24 cellular contexts compared by ENCODE assay signal in genomic region chr17:74465378-74466110, GRCh38. TPM values are rescaled to one million over a fixed set of nuclear protein-coding genes. Genes with fewer than 3 reads are reported as not detected.
DNase-seq lines count a peak whose midpoint lies in the region; ATAC-seq, FAIRE-seq and TF ChIP-seq lines count a peak whose summit lies in the region.
"Had no signal": no experiment of that assay in that cellular context is flagged by ENCODE, and none has a peak within 500 bp of the region (broad histone marks: within the 10 kb centered on the region; RNA-seq: fewer than 3 reads in every experiment).

No MANE protein-coding gene starts in this region.

- H3K79me2 ChIP-seq in K562 (ENCODE audit: control insufficient read depth, insufficient read depth, low read length): no peaks in the 10 kb centered on the region

- H3K36me3 ChIP-seq in K562 (ENCODE audit: control insufficient read depth, insufficient read depth, low read length): no peaks in the 10 kb centered on the region
- no peaks in the 10 kb centered on the region for H3K36me3 ChIP-seq in mucosa of rectum (ENCODE audit: control insufficient read depth in 2 of 2, insufficient read depth in 2 of 2, low read length in 2 of 2)
- H3K36me3 ChIP-seq: adrenal gland, cardiac muscle cell, esophagus muscularis mucosa had no signal

- in situ Hi-C loops in K562 (cut with MboI): no loop called here

- no peak for TF ChIP-seq POLR2A in K562 (conservative IDR thresholded peaks at IDR 0.05)

- H3K9me3 ChIP-seq in K562 (replicated peaks; ENCODE audit: control insufficient read depth, insufficient read depth, low read depth, low read length) (no peaks in the 10 kb centered on the region; the same call in 1 of the 2 replicates), mucosa of rectum (ENCODE audit: control insufficient read depth in 2 of 2, low read length in 2 of 2) (no peaks in the 10 kb centered on the region)
- H3K9me3 ChIP-seq: adrenal gland, esophagus muscularis mucosa, testis had no signal

- no peak overlapping the region for H3K9ac ChIP-seq in K562 (ENCODE audit: insufficient read depth in 1 of 2, low read depth in 2 of 2, low read length in 2 of 2)
- H3K9ac ChIP-seq in mucosa of rectum (ENCODE audit: low read depth in 1 of 2, low read length in 2 of 2): no peak overlapping the region

- intact Hi-C loops in K562 (cut with micrococcal nuclease): no loop called here

- TF ChIP-seq RAD21 in K562 (CRISPR knock-in tag; conservative IDR thresholded peaks at IDR 0.05 in 1 of 2, IDR thresholded peaks at IDR 0.05 in 1 of 2): no peak

- no peaks in the 10 kb centered on the region for H3K9me1 ChIP-seq in K562 (ENCODE audit: control insufficient read depth, insufficient read depth, low read length)

- peaks cover 25 to 27% of the 10 kb centered on the region in 2 experiments for H3K4me1 ChIP-seq in K562 (replicated peaks in 1 of 2; ENCODE audit: control insufficient read depth in 2 of 2, insufficient read depth in 2 of 2, low read length in 2 of 2)
- peaks cover 8 to 11% of the 10 kb centered on the region in 2 donors for H3K4me1 ChIP-seq in mucosa of rectum (ENCODE audit: control insufficient read depth in 2 of 2, insufficient read depth in 2 of 2, low read length in 2 of 2)
- H3K4me1 ChIP-seq: adrenal gland had no signal

- H2AFZ ChIP-seq in K562 (ENCODE audit: low read depth, low read length): peak overlapping the region; percentile 83; the same call in 1 of the 2 replicates
- H2AFZ ChIP-seq: PC-9 had no signal

- TF ChIP-seq EP300 in K562 (IDR thresholded peaks at IDR 0.05; ENCODE audit: low read length): no peak

- no peak overlapping the region for H3K4me3 Mint-ChIP-seq in stimulated activated naive CD8-positive, alpha-beta T cell treated with anti-CD3 and anti-CD28 coated beads, Interleukin-15, amount 100 ng/mL, for 72 hours
- H3K4me3 Mint-ChIP-seq: CD4-positive, CD25-positive, alpha-beta regulatory T cell; natural killer cell treated with Interleukin-12 subunit alpha and Interleukin-12 subunit beta and Interleukin-15 and Interleukin-18, amount 100 ng/mL, for 72 hours had no signal

- POLR2A ChIA-PET in K562 (lab: Yijun Ruan, JAX): no interaction called here

- TF ChIP-seq CTCF in K562 (IDR thresholded peaks at IDR 0.05 in 2 of 3, conservative IDR thresholded peaks at IDR 0.05 in 1 of 3; ENCODE audit: insufficient read depth in 2 of 3, low read depth in 1 of 3, low read length in 3 of 3): no peak

- no peak overlapping the region for H3K4me2 ChIP-seq in K562 (ENCODE audit: insufficient read depth, low read length)
- H3K4me2 ChIP-seq: PC-9 had no signal

- ATAC-seq in stimulated activated naive CD8-positive, alpha-beta T cell treated with anti-CD3 and anti-CD28 coated beads, Interleukin-15, Interleukin-2, amounts not matched to agents 100 U/mL and 50 U/mL, for 24 hours: no peak
- no peak for ATAC-seq in stimulated activated naive CD8-positive, alpha-beta T cell treated with anti-CD3 and anti-CD28 coated beads, Interleukin-15, amount 100 ng/mL, for 72 hours
- ATAC-seq in K562 (no peak), GM21447 (IDR thresholded peaks at IDR 0.05; ENCODE audit: unreplicated experiment) (no peak), HG03135 (IDR thresholded peaks at IDR 0.05; ENCODE audit: unreplicated experiment) (no peak)
- ATAC-seq: natural killer cell treated with Interleukin-12 subunit alpha and Interleukin-12 subunit beta and Interleukin-15 and Interleukin-18, amount 100 ng/mL, for 72 hours had no signal

- no peak overlapping the region for H3K4me3 ChIP-seq in K562
- H3K4me3 ChIP-seq in mucosa of rectum (ENCODE audit: low read length in 2 of 2): peak overlapping the region in 1 of 2 donors; percentile 71
- H3K4me3 ChIP-seq: cardiac muscle cell, PC-9, testis had no signal

- 68% methylated on average over 7 of the region's 8 CpGs for WGBS in K562 (ENCODE audit: insufficient coverage, low coverage, missing lambda C conversion rate)

- H3K27ac Mint-ChIP-seq in stimulated activated naive CD8-positive, alpha-beta T cell treated with anti-CD3 and anti-CD28 coated beads, Interleukin-15, amount 100 ng/mL, for 72 hours: no peak overlapping the region
- H3K27ac Mint-ChIP-seq: CD4-positive, CD25-positive, alpha-beta regulatory T cell; natural killer cell treated with Interleukin-12 subunit alpha and Interleukin-12 subunit beta and Interleukin-15 and Interleukin-18, amount 100 ng/mL, for 72 hours; progenitor cell of endocrine pancreas had no signal

- no peaks in the 10 kb centered on the region for H3K9me3 Mint-ChIP-seq in stimulated activated naive CD8-positive, alpha-beta T cell treated with anti-CD3 and anti-CD28 coated beads, Interleukin-15, amount 100 ng/mL, for 72 hours
- H3K9me3 Mint-ChIP-seq: natural killer cell treated with Interleukin-12 subunit alpha and Interleukin-12 subunit beta and Interleukin-15 and Interleukin-18, amount 100 ng/mL, for 72 hours had no signal

- peak; percentile 26 for DNase-seq in stimulated activated naive CD8-positive, alpha-beta T cell treated with anti-CD3 and anti-CD28 coated beads, Interleukin-15, Interleukin-2, amounts not matched to agents 100 U/mL and 50 U/mL, for 24 hours
- no peak for DNase-seq in stimulated activated naive CD8-positive, alpha-beta T cell treated with anti-CD3 and anti-CD28 coated beads, Interleukin-15, amount 100 ng/mL, for 72 hours
- DNase-seq in K562 (ENCODE audit: extremely low read depth in 1 of 4, low spot score in 3 of 4): no peak
- DNase-seq in activated CD8-positive, alpha-beta memory T cell treated with anti-CD3 and anti-CD28 coated beads for 24 hours: no peak
- DNase-seq in amniotic stem cell (lab: John Stamatoyannopoulos, UW): no peak
- DNase-seq: CD4-positive, CD25-positive, alpha-beta regulatory T cell; effector CD4-positive, alpha-beta T cell; NCI-H1436; NCI-H748 treated with DMSO at 0.1 percent for 48 hours; PC-9; small intestine; stimulated activated CD4-positive, alpha-beta T cell treated with anti-CD3 and anti-CD28 coated beads, Interleukin-4, amount 100 ng/mL, for 4 hours had no signal

- no peaks in the 10 kb centered on the region for H3K27me3 Mint-ChIP-seq in stimulated activated naive CD8-positive, alpha-beta T cell treated with anti-CD3 and anti-CD28 coated beads, Interleukin-15, amount 100 ng/mL, for 72 hours
- H3K27me3 Mint-ChIP-seq: natural killer cell treated with Interleukin-12 subunit alpha and Interleukin-12 subunit beta and Interleukin-15 and Interleukin-18, amount 100 ng/mL, for 72 hours; progenitor cell of endocrine pancreas had no signal

- no TSS peak for BruUV-seq in K562 (replicated peaks; lab: Mats Ljungman, UMichigan)

- FAIRE-seq in K562 (lab: Jason Lieb, UNC): peak; percentile 72
- FAIRE-seq: small intestine had no signal

- H3K27me3 ChIP-seq in K562 (ENCODE audit: control insufficient read depth in 2 of 2, insufficient read depth in 2 of 2, low read length in 2 of 2) (no peaks in the 10 kb centered on the region), mucosa of rectum (ENCODE audit: control insufficient read depth in 2 of 2, insufficient read depth in 2 of 2, low read length in 2 of 2) (no peaks in the 10 kb centered on the region)
- H3K27me3 ChIP-seq: testis had no signal

- no peak overlapping the region for H3K27ac ChIP-seq in K562 (ENCODE audit: extremely low read depth, low read depth, low read length)
- H3K27ac ChIP-seq in mucosa of rectum (ENCODE audit: low read depth in 2 of 2, low read length in 2 of 2): peak overlapping the region; percentile 11 to 77
- H3K27ac ChIP-seq: cardiac muscle cell, PC-9 had no signal

- CTCF ChIA-PET in K562 (lab: Yijun Ruan, JAX; ENCODE audit: low intra/inter-chr PET ratio): no interaction called here

- no peaks in the 10 kb centered on the region for H4K20me1 ChIP-seq in K562 (replicated peaks; ENCODE audit: control insufficient read depth, insufficient read depth, low read length)

- peaks cover 46% of the 10 kb centered on the region for H3K4me1 Mint-ChIP-seq in stimulated activated naive CD8-positive, alpha-beta T cell treated with anti-CD3 and anti-CD28 coated beads, Interleukin-15, amount 100 ng/mL, for 72 hours

RNA-seq across cellular contexts. Expression of gene CD300A, which starts 0.9 kb away (rescaled TPM):
- total RNA-seq in K562 (2011; cell fraction: chromatin; rRNA removed; ENCODE audit: low replicate concordance): 0.51 and 0.56 TPM in 2 replicates
- 0.39 and 0.67 TPM in 2 replicates for total RNA-seq in K562 (2011; cell fraction: nucleolus; rRNA removed)
- 0.44 and 0.92 TPM in 2 replicates for total RNA-seq in K562 (2011; cell fraction: nucleoplasm; rRNA removed)
- 0.23 and 0.49 TPM in 2 replicates for total RNA-seq in K562 (2014; rRNA removed)
- 0.22 and 0.29 TPM in 2 replicates for total RNA-seq in K562 (2014; rRNA removed; fragmentation: Illumina TruSeq; extraction: Trizol)
- total RNA-seq in K562 (2015; rRNA removed; fragmentation: Illumina TruSeq; extraction: Trizol): 0.76 and 0.79 TPM in 2 replicates
- total RNA-seq in K562 (2021): 0.36 and 0.44 TPM in 2 replicates
- polyA plus RNA-seq in K562 (2011; rRNA removed): 1.7 and 19.7 TPM in 2 replicates
- 1.4 and 20.9 TPM in 2 replicates for polyA plus RNA-seq in K562 (2011; cell fraction: cytosol; rRNA removed)
- 1.1 and 15.8 TPM in 2 replicates for polyA plus RNA-seq in K562 (2011; cell fraction: nucleus; rRNA removed)
- polyA plus RNA-seq in K562 (2012): 2.3 and 9.5 TPM in 2 replicates
- polyA plus RNA-seq in K562 (2014; fragmentation: Illumina TruSeq; extraction: Trizol): 0.39 and 0.50 TPM in 2 replicates
- under 1 TPM in 1 of 2 experiments, not detected in 1; 0.21 TPM for polyA plus RNA-seq in K562 (2014; fragmentation: Nextera tagmentation; extraction: Ambion mirVana)
- 0.26 and 0.50 TPM in 2 replicates for polyA plus RNA-seq in K562 (2014; rRNA removed)
- polyA minus RNA-seq in K562 (2011; rRNA and poly(A)+ RNA removed): 0.60 and 6.1 TPM in 2 replicates
- 5.7 TPM in 1 of 2 replicates, not detected in the other for polyA minus RNA-seq in K562 (2011; cell fraction: cytosol; rRNA and poly(A)+ RNA removed)
- polyA minus RNA-seq in K562 (2011; cell fraction: nucleus; rRNA and poly(A)+ RNA removed): 5.3 TPM in 1 of 2 replicates, not detected in the other
- total RNA-seq: A673, glomerular endothelial cell, PC-9, SK-MEL-5 had no signal

RNA-seq across cellular contexts. Expression of gene GPRC5C, which starts 33.7 kb away (rescaled TPM):
- total RNA-seq in K562 (2011; cell fraction: chromatin; rRNA removed; ENCODE audit: low replicate concordance): 2.8 and 8.7 TPM in 2 replicates
- total RNA-seq in K562 (2011; cell fraction: nucleolus; rRNA removed): 8.9 and 15.5 TPM in 2 replicates
- 4.5 and 7.9 TPM in 2 replicates for total RNA-seq in K562 (2011; cell fraction: nucleoplasm; rRNA removed)
- total RNA-seq in K562 (2014; rRNA removed) (6.5 and 7.6 TPM in 2 replicates), K562 (2014; rRNA removed; fragmentation: Illumina TruSeq; extraction: Trizol) (1.1 and 1.6 TPM in 2 replicates), K562 (2015; rRNA removed; fragmentation: Illumina TruSeq; extraction: Trizol) (4.1 and 4.4 TPM in 2 replicates), K562 (2021) (6.4 and 7.8 TPM in 2 replicates)
- polyA plus RNA-seq in K562 (2011; rRNA removed) (9.0 and 85.5 TPM in 2 replicates), K562 (2014; fragmentation: Illumina TruSeq; extraction: Trizol) (2.1 and 4.1 TPM in 2 replicates), K562 (2014; fragmentation: Nextera tagmentation; extraction: Ambion mirVana) (under 1 TPM; 0.28 to 0.41 TPM), K562 (2014; rRNA removed) (5.9 and 9.6 TPM in 2 replicates)
- 26.1 and 77.2 TPM in 2 replicates for polyA plus RNA-seq in K562 (2011; cell fraction: cytosol; rRNA removed)
- polyA plus RNA-seq in K562 (2011; cell fraction: nucleus; rRNA removed): 13.3 and 92.4 TPM in 2 replicates
- 8.7 and 24.4 TPM in 2 replicates for polyA plus RNA-seq in K562 (2012)
- polyA minus RNA-seq in K562 (2011; rRNA and poly(A)+ RNA removed): 4.1 and 15.3 TPM in 2 replicates
- polyA minus RNA-seq in K562 (2011; cell fraction: cytosol; rRNA and poly(A)+ RNA removed): 7.9 and 36.4 TPM in 2 replicates
- 4.0 and 28.7 TPM in 2 replicates for polyA minus RNA-seq in K562 (2011; cell fraction: nucleus; rRNA and poly(A)+ RNA removed)
- total RNA-seq: A673; CD4-positive, CD25-positive, alpha-beta regulatory T cell had no signal
- polyA plus RNA-seq: CD4-positive, CD25-positive, alpha-beta regulatory T cell had no signal
